ENCODE assay signal across 30 cellular contexts in the genomic region with DNA sequence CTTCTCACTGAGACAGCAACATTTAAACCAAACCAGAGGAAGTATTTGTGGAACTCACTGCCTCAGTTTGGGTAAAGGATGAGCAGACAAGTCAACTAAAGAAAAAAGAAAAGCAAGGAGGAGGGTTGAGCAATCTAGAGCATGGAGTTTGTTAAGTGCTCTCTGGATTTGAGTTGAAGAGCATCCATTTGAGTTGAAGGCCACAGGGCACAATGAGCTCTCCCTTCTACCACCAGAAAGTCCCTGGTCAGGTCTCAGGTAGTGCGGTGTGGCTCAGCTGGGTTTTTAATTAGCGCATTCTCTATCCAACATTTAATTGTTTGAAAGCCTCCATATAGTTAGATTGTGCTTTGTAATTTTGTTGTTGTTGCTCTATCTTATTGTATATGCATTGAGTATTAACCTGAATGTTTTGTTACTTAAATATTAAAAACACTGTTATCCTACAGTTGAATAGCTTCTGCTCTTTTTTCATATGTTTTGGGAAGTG. TPM values are rescaled to one million over a fixed set of nuclear protein-coding genes. Genes with fewer than 3 reads are reported as not detected.
"Had no signal": no experiment of that assay in that cellular context is flagged by ENCODE, and none has a peak within 500 bp of the region (broad histone marks: within the 10 kb centered on the region; RNA-seq: fewer than 3 reads in every experiment).

No MANE protein-coding gene starts in this region.

- ATAC-seq: activated CD4-positive, CD25-positive, alpha-beta regulatory T cell treated with anti-CD3 and anti-CD28 coated beads, Interleukin-2, amount 50 U/mL, for 24 hours; left cardiac atrium; right lobe of liver had no signal

- DNase-seq: activated CD4-positive, alpha-beta T cell treated with anti-CD3 and anti-CD28 coated beads for 48 hours; activated CD4-positive, alpha-beta T cell treated with anti-CD3 and anti-CD28 coated beads, Interleukin-2, amount 50 U/mL, for 48 hours; activated CD8-positive, alpha-beta memory T cell treated with anti-CD3 and anti-CD28 coated beads, Interleukin-2, amount 50 U/mL, for 4 hours; activated effector memory CD4-positive, alpha-beta T cell treated with anti-CD3 and anti-CD28 coated beads, Interleukin-2, amount 50 U/mL, for 16 hours; activated naive CD4-positive, alpha-beta T cell treated with anti-CD3 and anti-CD28 coated beads for 36 hours; activated naive CD8-positive, alpha-beta T cell treated with anti-CD3 and anti-CD28 coated beads for 36 hours; activated T-cell treated with anti-CD3 and anti-CD28 coated beads, Interleukin-2, amount 50 U/mL, for 1 hour; adrenal gland; head of caudate nucleus; hippocampal formation; left cardiac atrium; mammary epithelial cell; naive B cell; nephron progenitor cell; right lobe of liver; stimulated activated CD4-positive, alpha-beta T cell treated with anti-CD3 and anti-CD28 coated beads, Interleukin-2, amount 100 ng/mL, for 48 hours; stimulated activated naive CD4-positive, alpha-beta T cell treated with Interleukin-2 at 50 U/mL for 16 hours; WERI-Rb-1 had no signal

RNA-seq across cellular contexts. Expression of gene CLDN18, which starts 23.3 kb away (rescaled TPM):
- total RNA-seq: activated CD8-positive, alpha-beta memory T cell treated with anti-CD3 and anti-CD28 coated beads for 36 hours; activated naive CD4-positive, alpha-beta T cell treated with anti-CD3 and anti-CD28 coated beads for 36 hours; activated naive CD8-positive, alpha-beta T cell treated with anti-CD3 and anti-CD28 coated beads for 36 hours; activated T-helper 1 cell treated with anti-CD3 and anti-CD28 coated beads, Interleukin-12 subunit alpha, Interleukin-12 subunit beta, Interleukin-2, Interleukin-4 antibody, amounts not matched to agents 30 ng/mL and 10 ng/mL and 1 ng/mL, durations not matched to agents 14 hours and 24 hours and 36 hours; cardiac septum; endothelial cell of umbilical vein; fibroblast of lung; fibroblast of villous mesenchyme; liver; mammary epithelial cell; osteocyte; renal cortical epithelial cell; right lobe of liver; tibial nerve; ureter had no signal
